1 cellular context compared by ENCODE assay signal in genomic region chr17:81825841-81826471, GRCh38.
TF ChIP-seq lines count a peak whose summit lies in the region.

No MANE protein-coding gene starts in this region.

TF ChIP-seq in HEK293, 187 proteins besides CTCF, POLR2A, EP300 and RAD21 (continued from another document):
- TF ChIP-seq ZSCAN4 (tag by site-specific recombination; IDR thresholded peaks at IDR 0.05): peak; percentile 49; the same call in 1 of the 2 replicates
- TF ChIP-seq BCL11B (tag by site-specific recombination; IDR thresholded peaks at IDR 0.05; ENCODE audit: low read depth): 0 out of 2 replicates have a peak, but pooled peaks have one; percentile 16
TF ChIP-seq in HEK293: peak in this region for 8.
